8 cellular contexts compared by ENCODE assay signal in the genomic region with DNA sequence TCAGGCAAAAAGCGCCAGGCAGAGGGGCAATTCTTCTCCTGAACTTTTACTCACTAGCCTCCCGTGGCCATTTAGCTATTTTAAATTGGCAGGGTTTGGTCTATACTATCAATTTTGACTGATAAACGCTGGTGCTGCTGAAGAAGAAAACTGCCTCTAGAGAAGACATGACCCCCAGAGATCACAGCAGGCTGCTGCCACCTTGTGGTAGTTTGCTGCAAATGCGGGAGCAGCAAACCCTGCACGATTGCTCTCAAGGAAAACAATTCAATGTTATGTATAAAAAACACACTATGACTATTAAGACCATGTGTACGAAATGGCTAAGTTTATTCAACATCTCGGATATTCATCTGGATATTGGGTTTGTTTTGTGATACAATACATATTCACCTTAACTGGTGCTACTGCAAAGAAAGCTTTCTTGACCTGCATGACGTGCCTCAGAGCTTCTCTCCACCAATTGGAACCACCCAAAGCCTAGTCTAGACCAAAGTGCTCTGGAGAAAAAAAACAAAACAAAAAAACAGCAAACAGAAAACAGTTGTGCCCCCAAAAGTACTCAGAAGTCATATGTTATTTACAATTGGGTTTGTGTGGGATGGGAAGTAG. TPM values are rescaled to one million over a fixed set of nuclear protein-coding genes. Genes with fewer than 3 reads are reported as not detected.
DNase-seq lines count a peak whose midpoint lies in the region; ATAC-seq and TF ChIP-seq lines count a peak whose summit lies in the region.

No MANE protein-coding gene starts in this region.

- TF ChIP-seq RAD21 in Ishikawa (IDR thresholded peaks at IDR 0.05; ENCODE audit: low read depth), result peak; percentile 59

- DNase-seq in DMS153 treated with DMSO at 0.1 percent for 48 hours (lab: John Stamatoyannopoulos, UW; ENCODE audit: unreplicated experiment), result peak; percentile 34
- peak; percentile 46 for DNase-seq in SKM-1 (lab: John Stamatoyannopoulos, UW; ENCODE audit: unreplicated experiment)
- peak; percentile 66 to 76 for DNase-seq in activated naive CD4-positive, alpha-beta T cell treated with anti-CD3 and anti-CD28 coated beads, Interleukin-2, amount 50 U/mL, for 72 hours (ENCODE audit: low spot score in 2 of 2)
- peak; percentile 33 to 49 for DNase-seq in heart right ventricle
- peak; percentile 78 for DNase-seq in sciatic nerve (ENCODE audit: low spot score)

- no peak overlapping the region for H3K27ac ChIP-seq in heart right ventricle

- peak overlapping the region in 1 of 2 donors; percentile 38 for H3K27ac Mint-ChIP-seq in activated naive CD4-positive, alpha-beta T cell treated with anti-CD3 and anti-CD28 coated beads, Interleukin-2, amount 50 U/mL, for 72 hours

- peaks cover 36 to 55% of the 10 kb centered on the region in 2 donors for H3K36me3 Mint-ChIP-seq in activated naive CD4-positive, alpha-beta T cell treated with anti-CD3 and anti-CD28 coated beads, Interleukin-2, amount 50 U/mL, for 72 hours

- H3K4me3 ChIP-seq in heart right ventricle, result no peak overlapping the region

- peaks cover 0 to 80% (median 27%) of the 10 kb centered on the region in 9 donors for H3K36me3 ChIP-seq in heart right ventricle

- 29 to 33% methylated on average over 8 of the region's 8 CpGs for WGBS in heart right ventricle, 2 donors

- no peaks in the 10 kb centered on the region for H3K4me1 ChIP-seq in heart right ventricle

- TF ChIP-seq EP300 in Ishikawa (IDR thresholded peaks at IDR 0.05; ENCODE audit: borderline replicate concordance), result no peak

- intact Hi-C loops in heart right ventricle (cut with DNase I), result loop anchor here in 5 of 10 donors (5.0 to 10.0 kb wide), 4 partner anchors 99 to 1449 kb away; partner anchors contain the start of gene TFAP2B (in 1 of the 5)
- intact Hi-C loops in sciatic nerve (cut with DNase I), result no loop called here

- no peaks in the 10 kb centered on the region for H3K9me3 Mint-ChIP-seq in activated naive CD4-positive, alpha-beta T cell treated with anti-CD3 and anti-CD28 coated beads, Interleukin-2, amount 50 U/mL, for 72 hours

- no peaks in the 10 kb centered on the region for H3K9me3 ChIP-seq in heart right ventricle

- H3K27me3 ChIP-seq in heart right ventricle, result no peaks in the 10 kb centered on the region

- peak; percentile 76 to 96 (median 92) for TF ChIP-seq CTCF in heart right ventricle (IDR thresholded peaks at IDR 0.05)

- ATAC-seq in GM21381 (IDR thresholded peaks at IDR 0.05; ENCODE audit: unreplicated experiment) (peak; percentile 60), heart right ventricle (peak in 6 of 8 donors; percentile 56 to 72 (median 65)), sciatic nerve (peak; percentile 73), HG02973 (IDR thresholded peaks at IDR 0.05; ENCODE audit: unreplicated experiment) (no peak)
- ATAC-seq in activated naive CD4-positive, alpha-beta T cell treated with anti-CD3 and anti-CD28 coated beads, Interleukin-2, amount 50 U/mL, for 72 hours, result peak; percentile 65 to 68

TF ChIP-seq in Ishikawa, 13 proteins besides CTCF, POLR2A, EP300 and RAD21:
- TF ChIP-seq TAF1 (IDR thresholded peaks at IDR 0.05; ENCODE audit: low read depth), result no peak
- no peak for TF ChIP-seq CREB1 (IDR thresholded peaks at IDR 0.05; ENCODE audit: low read depth)
- no peak for TF ChIP-seq USF1 (IDR thresholded peaks at IDR 0.05)
- TF ChIP-seq REST (IDR thresholded peaks at IDR 0.05; ENCODE audit: low read depth), result no peak
- TF ChIP-seq MAX (IDR thresholded peaks at IDR 0.05), result no peak
- TF ChIP-seq FOXM1 (IDR thresholded peaks at IDR 0.05; ENCODE audit: borderline replicate concordance, low read depth), result no peak
- TF ChIP-seq NFIC (IDR thresholded peaks at IDR 0.05), result no peak
- TF ChIP-seq TCF12 (IDR thresholded peaks at IDR 0.05; ENCODE audit: low read depth), result no peak
- TF ChIP-seq ZBTB7A (IDR thresholded peaks at IDR 0.05; ENCODE audit: low read depth), result no peak
- TF ChIP-seq CEBPB (IDR thresholded peaks at IDR 0.05), result no peak
- TF ChIP-seq TEAD4 (IDR thresholded peaks at IDR 0.05), result no peak
- TF ChIP-seq EGR1 (IDR thresholded peaks at IDR 0.05), result no peak
- no peak for TF ChIP-seq YY1 (IDR thresholded peaks at IDR 0.05; ENCODE audit: low read depth)

RNA-seq across cellular contexts. Expression of gene IL17F, which starts 19.5 kb away (rescaled TPM):
- 10 to 100 TPM in 1 of 2 donors, 1 to 10 TPM in 1; 6.2 to 13.9 TPM for total RNA-seq in activated naive CD4-positive, alpha-beta T cell treated with anti-CD3 and anti-CD28 coated beads, Interleukin-2, amount 50 U/mL, for 72 hours
- total RNA-seq in heart right ventricle, result not detected
- polyA plus RNA-seq in heart right ventricle, result not detected
- not detected for total RNA-seq in sciatic nerve

RNA-seq across cellular contexts. Expression of gene MCM3, which starts 20.7 kb away (rescaled TPM):
- 100 to 1,000 TPM; 239 to 276 TPM for total RNA-seq in activated naive CD4-positive, alpha-beta T cell treated with anti-CD3 and anti-CD28 coated beads, Interleukin-2, amount 50 U/mL, for 72 hours
- total RNA-seq in heart right ventricle (10 to 100 TPM; 18.0 to 28.5 (median 25.9) TPM), sciatic nerve (27.4 TPM)
- 10 to 100 TPM in 1 of 2 donors, 1 to 10 TPM in 1; 9.7 to 29.7 TPM for polyA plus RNA-seq in heart right ventricle
